26 cellular contexts compared by ENCODE assay signal in the genomic region with DNA sequence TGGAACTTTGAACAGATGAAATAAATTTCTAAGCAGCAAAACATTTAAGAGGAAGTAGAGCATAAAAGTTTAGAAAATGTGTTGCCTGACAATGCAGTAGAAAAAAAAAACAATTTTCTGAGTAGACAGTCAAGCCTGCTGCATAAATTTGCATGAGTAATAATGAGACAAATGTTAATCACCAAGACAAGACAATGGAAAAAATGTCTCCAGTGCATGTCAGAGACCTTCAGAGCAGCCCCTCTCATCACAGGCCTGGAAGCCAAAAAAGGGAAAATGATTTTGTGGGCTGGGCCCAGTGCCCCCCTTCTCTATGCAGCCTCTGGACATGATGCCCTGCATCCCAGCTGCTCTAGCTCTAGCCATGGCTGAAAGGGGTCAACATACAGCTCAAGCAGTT.
"Had no signal": no experiment of that assay in that cellular context is flagged by ENCODE, and none has a peak within 500 bp of the region (broad histone marks: within the 10 kb centered on the region; RNA-seq: fewer than 3 reads in every experiment).

No MANE protein-coding gene starts in this region.

- H3K4me3 ChIP-seq: left ventricle myocardium inferior, lung, neural progenitor cell, right atrium auricular region, right lobe of liver, smooth muscle cell, tibial nerve, uterus had no signal

- H3K27me3 Mint-ChIP-seq: naive B cell; progenitor cell of endocrine pancreas; stimulated activated memory B cell treated with anti-CD40 and anti-IgM and Interleukin-4, amounts not matched to agents 10 μg/mL and 1 μg/mL and 100 μg/mL, for 72 hours; stimulated activated naive CD8-positive, alpha-beta T cell treated with anti-CD3 and anti-CD28 coated beads, Interleukin-15, amount 100 ng/mL, for 72 hours; type B pancreatic cell had no signal

- H3K4me3 Mint-ChIP-seq: mesothelial cell of epicardium; naive B cell; natural killer cell; nephron progenitor cell; neural progenitor cell; stimulated activated memory B cell treated with anti-CD40 and anti-IgM and Interleukin-4, amounts not matched to agents 10 μg/mL and 1 μg/mL and 100 μg/mL, for 72 hours; stimulated activated naive CD8-positive, alpha-beta T cell treated with anti-CD3 and anti-CD28 coated beads, Interleukin-15, amount 100 ng/mL, for 72 hours; type B pancreatic cell had no signal

- H3K4me1 Mint-ChIP-seq: mesothelial cell of epicardium; naive B cell; natural killer cell; nephron progenitor cell; neural progenitor cell; stimulated activated memory B cell treated with anti-CD40 and anti-IgM and Interleukin-4, amounts not matched to agents 10 μg/mL and 1 μg/mL and 100 μg/mL, for 72 hours; stimulated activated naive CD8-positive, alpha-beta T cell treated with anti-CD3 and anti-CD28 coated beads, Interleukin-15, amount 100 ng/mL, for 72 hours had no signal

- H3K27ac Mint-ChIP-seq: mesothelial cell of epicardium; naive B cell; natural killer cell; nephron progenitor cell; neural progenitor cell; progenitor cell of endocrine pancreas; stimulated activated memory B cell treated with anti-CD40 and anti-IgM and Interleukin-4, amounts not matched to agents 10 μg/mL and 1 μg/mL and 100 μg/mL, for 72 hours; stimulated activated naive CD8-positive, alpha-beta T cell treated with anti-CD3 and anti-CD28 coated beads, Interleukin-15, amount 100 ng/mL, for 72 hours; type B pancreatic cell had no signal

- H3K9ac ChIP-seq: neural progenitor cell had no signal

- H2AFZ ChIP-seq: neural progenitor cell had no signal

- H3K4me2 ChIP-seq: neural progenitor cell, smooth muscle cell had no signal

- H3K9me3 ChIP-seq: neutrophil, right lobe of liver, uterus had no signal

- H3K36me3 ChIP-seq: left ventricle myocardium inferior, neural progenitor cell, neutrophil, right atrium auricular region, right lobe of liver, tibial nerve, uterus had no signal

- H3K4me1 ChIP-seq: left ventricle myocardium inferior, neural progenitor cell, right atrium auricular region, right lobe of liver, tibial nerve, uterus had no signal

- DNase-seq: islet precursor cell; left ventricle myocardium inferior; mesendoderm; naive B cell; natural killer cell; nephron progenitor cell; occipital lobe; right lobe of liver; stimulated activated CD4-positive, alpha-beta T cell treated with anti-CD3 and anti-CD28 coated beads, Interleukin-1b, Interleukin-23, amount 100 ng/mL, for 48 hours; stimulated activated CD4-positive, alpha-beta T cell treated with anti-CD3 and anti-CD28 coated beads, Interleukin-2, amount 100 ng/mL, for 48 hours; stimulated activated CD4-positive, alpha-beta T cell treated with anti-CD3 and anti-CD28 coated beads, Interleukin-4, amount 100 ng/mL, for 4 hours; stimulated activated CD8-positive, alpha-beta memory T cell treated with anti-CD3 and anti-CD28 coated beads, Interleukin-4, amount 100 ng/mL, for 48 hours; stimulated activated naive CD4-positive, alpha-beta T cell treated with Interleukin-2 at 50 U/mL for 16 hours; stimulated activated naive CD8-positive, alpha-beta T cell treated with anti-CD3 and anti-CD28 coated beads, Interleukin-15, amount 100 ng/mL, for 72 hours; substantia nigra; uterus had no signal

- H3K27me3 ChIP-seq: neural progenitor cell, neutrophil, right atrium auricular region, right lobe of liver, tibial nerve, uterus had no signal

- H3K27ac ChIP-seq: left ventricle myocardium inferior, neural progenitor cell, neutrophil, right atrium auricular region, right lobe of liver, tibial nerve, uterus had no signal

- H3K36me3 Mint-ChIP-seq: mesothelial cell of epicardium; naive B cell; natural killer cell; neural progenitor cell; stimulated activated memory B cell treated with anti-CD40 and anti-IgM and Interleukin-4, amounts not matched to agents 10 μg/mL and 1 μg/mL and 100 μg/mL, for 72 hours; type B pancreatic cell had no signal

- H3K9me3 Mint-ChIP-seq: type B pancreatic cell had no signal

- ATAC-seq: natural killer cell; right lobe of liver; stimulated activated memory B cell treated with anti-CD40 and anti-IgM and Interleukin-4, amounts not matched to agents 10 μg/mL and 1 μg/mL and 100 μg/mL, for 72 hours; stimulated activated naive CD8-positive, alpha-beta T cell treated with anti-CD3 and anti-CD28 coated beads, Interleukin-15, amount 100 ng/mL, for 72 hours had no signal
